Comparison of ENCODE assay signal across 4 cellular contexts in genomic region chr2:16382451-16382850, GRCh38.
"Had no signal": no experiment of that assay in that cellular context is flagged by ENCODE, and none has a peak within 500 bp of the region (broad histone marks: within the 10 kb centered on the region; RNA-seq: fewer than 3 reads in every experiment).

No MANE protein-coding gene starts in this region.

- H3K9me3 Mint-ChIP-seq: GM23338, H9 had no signal

- H3K4me3 Mint-ChIP-seq: GM23338, H9 had no signal

- H3K27ac Mint-ChIP-seq: GM23338, H9 had no signal

- DNase-seq: H9, HCEC 1CT, IMR-90 had no signal

- H3K4me3 ChIP-seq: GM23338 had no signal
